In the genomic region with DNA sequence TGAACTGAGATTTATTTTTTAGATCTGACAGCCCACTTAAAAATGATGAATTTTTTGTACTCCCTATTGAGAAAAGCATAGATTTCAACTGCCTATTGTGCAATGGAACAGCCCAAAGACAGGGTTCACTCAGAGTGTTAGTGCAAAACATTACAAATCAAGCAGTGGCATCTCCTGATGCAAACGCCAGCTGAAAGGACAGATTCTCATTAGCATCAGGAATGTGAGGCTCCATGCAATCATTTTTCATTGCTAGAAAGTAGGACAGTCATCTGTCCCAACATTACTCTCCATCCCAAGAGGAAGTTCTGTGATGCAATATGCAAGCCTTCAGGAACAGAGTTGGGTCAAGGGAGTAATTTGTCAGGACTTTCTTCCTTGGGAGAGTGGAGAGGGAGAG, we compare ENCODE assay signal across 8 cellular contexts.
DNase-seq lines count a peak whose midpoint lies in the region; ATAC-seq, FAIRE-seq and TF ChIP-seq lines count a peak whose summit lies in the region.
"Not testable (repeated sequence)": the region's sequence is repeated elsewhere in the genome, so short reads cannot be mapped to it uniquely, and the experiment has no call there.

No MANE protein-coding gene starts in this region.

- not testable (repeated sequence) for H3K9me3 Mint-ChIP-seq in MCF 10A (ENCODE audit: unreplicated experiment)

- peak; percentile 33 for DNase-seq in DMS 273 (lab: John Stamatoyannopoulos, UW; ENCODE audit: unreplicated experiment)
- DNase-seq in RCC 7860 (ENCODE audit: low spot score); left ventricle myocardium superior; mucosa of descending colon; sciatic nerve (ENCODE audit: low spot score): not testable (repeated sequence)
- DNase-seq in MCF 10A (ENCODE audit: unreplicated experiment), result peak; percentile 21
- DNase-seq in fibroblast of villous mesenchyme (ENCODE audit: low read depth), result peak; percentile 53
- peak; percentile 18 to 33 for DNase-seq in uterus

- not testable (repeated sequence) for H3K27me3 Mint-ChIP-seq in MCF 10A (ENCODE audit: insufficient read depth, unreplicated experiment)

- H3K27ac Mint-ChIP-seq in MCF 10A (ENCODE audit: low read depth, unreplicated experiment), result not testable (repeated sequence)

- CTCF ChIA-PET in MCF 10A (lab: Yijun Ruan, JAX), result not testable (repeated sequence)

- H3K27me3 ChIP-seq in uterus, result not testable (repeated sequence)

- FAIRE-seq in RCC 7860 (lab: Jason Lieb, UNC), result peak; percentile 8

- ATAC-seq in left ventricle myocardium superior (peak; percentile 22), mucosa of descending colon (peak; percentile 18), sciatic nerve (peak; percentile 63)

- TF ChIP-seq CTCF in MCF 10A (IDR thresholded peaks at IDR 0.05; ENCODE audit: unreplicated experiment); fibroblast of villous mesenchyme (IDR thresholded peaks at IDR 0.05; ENCODE audit: insufficient read depth, low read depth, low read length); mucosa of descending colon (IDR thresholded peaks at IDR 0.05); uterus (IDR thresholded peaks at IDR 0.05): not testable (repeated sequence)

- H3K4me1 ChIP-seq in mucosa of descending colon (ENCODE audit: low read depth); uterus: not testable (repeated sequence)

- H3K36me3 ChIP-seq in mucosa of descending colon (ENCODE audit: low read depth); uterus: not testable (repeated sequence)

- not testable (repeated sequence) for H3K4me1 Mint-ChIP-seq in MCF 10A (ENCODE audit: insufficient read depth, unreplicated experiment)

- H3K9me3 ChIP-seq in mucosa of descending colon, uterus: not testable (repeated sequence)

- not testable (repeated sequence) for H3K4me3 ChIP-seq in fibroblast of villous mesenchyme (ENCODE audit: low read depth, low read length); mucosa of descending colon; uterus

- intact Hi-C loops in MCF 10A (cut with micrococcal nuclease); left ventricle myocardium superior (cut with micrococcal nuclease); mucosa of descending colon (cut with DNase I, micrococcal nuclease); sciatic nerve (cut with DNase I); uterus (cut with DNase I; ENCODE audit: low total_unique reads): not testable (repeated sequence)

- POLR2A ChIA-PET in MCF 10A (lab: Yijun Ruan, JAX), result not testable (repeated sequence)

- BruUV-seq in MCF 10A (replicated peaks; lab: Mats Ljungman, UMichigan), result not testable (repeated sequence)

- not testable (repeated sequence) for H3K36me3 Mint-ChIP-seq in MCF 10A (ENCODE audit: insufficient read depth, unreplicated experiment)

- not testable (repeated sequence) for H3K4me3 Mint-ChIP-seq in MCF 10A (ENCODE audit: unreplicated experiment)

- not testable (repeated sequence) for H3K27ac ChIP-seq in uterus

- not testable (repeated sequence) for TF ChIP-seq POLR2A in uterus (IDR thresholded peaks at IDR 0.05)
